Comparison of ENCODE assay signal across 8 cellular contexts in the genomic region with DNA sequence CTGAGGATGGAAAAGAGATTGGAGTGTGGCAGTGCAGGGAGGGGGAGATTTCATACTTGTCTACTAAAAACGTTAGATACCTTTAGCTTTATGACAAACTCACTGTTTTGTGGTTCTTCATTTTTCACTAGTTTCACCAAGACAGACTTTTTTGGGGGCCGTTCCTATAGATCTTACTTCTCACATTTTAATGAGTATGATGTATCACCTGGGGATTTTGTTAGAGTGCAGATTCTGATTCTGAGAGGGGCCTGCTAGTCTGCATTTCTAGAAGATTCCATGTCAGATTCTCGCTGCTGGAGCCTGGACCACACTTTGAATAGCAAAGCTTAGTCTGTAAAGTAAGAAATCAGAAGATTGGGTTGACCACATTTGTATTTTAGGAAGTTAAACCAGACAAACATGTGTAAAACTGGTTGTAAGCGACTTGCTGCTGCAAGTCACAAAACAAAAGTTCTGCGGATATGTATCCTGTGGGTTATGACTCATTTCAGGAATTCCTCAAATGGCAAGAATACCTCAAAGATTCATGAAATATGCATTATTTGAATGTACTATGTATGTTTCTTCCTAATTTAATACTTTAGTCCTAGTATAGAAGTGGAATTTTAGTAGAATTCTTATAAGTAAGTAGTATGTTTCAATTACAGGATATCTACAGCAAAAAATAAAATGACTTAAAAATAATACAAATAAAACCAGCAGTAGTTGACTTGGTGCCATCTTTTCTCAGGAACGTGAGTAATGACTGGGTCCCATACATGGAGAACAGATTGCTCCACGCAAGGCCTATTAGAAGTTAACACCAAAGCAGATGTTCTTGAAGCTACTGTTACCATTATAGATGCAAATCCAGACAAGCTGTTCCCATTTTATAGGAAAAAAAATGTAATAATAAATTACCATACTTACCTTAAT. TPM values are rescaled to one million over a fixed set of nuclear protein-coding genes. Genes with fewer than 3 reads are reported as not detected.
DNase-seq lines count a peak whose midpoint lies in the region; ATAC-seq, FAIRE-seq and TF ChIP-seq lines count a peak whose summit lies in the region.

No MANE protein-coding gene starts in this region.

- intact Hi-C loops in ascending aorta (cut with DNase I): no loop called here

- H3K36me3 Mint-ChIP-seq in activated naive CD8-positive, alpha-beta T cell treated with anti-CD3 and anti-CD28 coated beads, Interleukin-2, amount 50 U/mL, for 24 hours (ENCODE audit: low read depth): no peaks in the 10 kb centered on the region

- TF ChIP-seq EP300 in Ishikawa (IDR thresholded peaks at IDR 0.05; ENCODE audit: borderline replicate concordance): no peak

- no peak for TF ChIP-seq RAD21 in Ishikawa (IDR thresholded peaks at IDR 0.05; ENCODE audit: low read depth)

- H3K9me3 ChIP-seq in ascending aorta: no peaks in the 10 kb centered on the region

- H3K27ac Mint-ChIP-seq in activated naive CD8-positive, alpha-beta T cell treated with anti-CD3 and anti-CD28 coated beads, Interleukin-2, amount 50 U/mL, for 24 hours: peak overlapping the region; percentile 80

- no peak for DNase-seq in GM19239 (ENCODE audit: insufficient read length, low spot score)
- DNase-seq in activated naive CD8-positive, alpha-beta T cell treated with anti-CD3 and anti-CD28 coated beads, Interleukin-2, amount 50 U/mL, for 24 hours: no peak
- peak; percentile 58 for DNase-seq in renal cortical epithelial cell (ENCODE audit: low read depth)
- DNase-seq in ascending aorta (ENCODE audit: low spot score in 2 of 2): no peak
- no peak for DNase-seq in activated effector memory CD4-positive, alpha-beta T cell treated with Interleukin-2 at 50 U/mL for 16 hours
- no peak for DNase-seq in NCI-H774 (lab: John Stamatoyannopoulos, UW)

- peak; percentile 83 for ATAC-seq in activated naive CD8-positive, alpha-beta T cell treated with anti-CD3 and anti-CD28 coated beads, Interleukin-2, amount 50 U/mL, for 24 hours
- ATAC-seq in GM19397 (IDR thresholded peaks at IDR 0.05; ENCODE audit: unreplicated experiment): no peak

- no peaks in the 10 kb centered on the region for H3K4me1 ChIP-seq in ascending aorta

- H3K4me1 Mint-ChIP-seq in activated naive CD8-positive, alpha-beta T cell treated with anti-CD3 and anti-CD28 coated beads, Interleukin-2, amount 50 U/mL, for 24 hours: peaks cover 13% of the 10 kb centered on the region

- no peaks in the 10 kb centered on the region for H3K36me3 ChIP-seq in ascending aorta

- FAIRE-seq in GM19239 (lab: Jason Lieb, UNC): peak; percentile 71

- H3K9me3 Mint-ChIP-seq in activated naive CD8-positive, alpha-beta T cell treated with anti-CD3 and anti-CD28 coated beads, Interleukin-2, amount 50 U/mL, for 24 hours: no peaks in the 10 kb centered on the region

- no peak overlapping the region for H3K27ac ChIP-seq in ascending aorta

- no peaks in the 10 kb centered on the region for H3K27me3 ChIP-seq in ascending aorta

- no peak for TF ChIP-seq CTCF in ascending aorta (IDR thresholded peaks at IDR 0.05)

- no peaks in the 10 kb centered on the region for H3K27me3 Mint-ChIP-seq in activated naive CD8-positive, alpha-beta T cell treated with anti-CD3 and anti-CD28 coated beads, Interleukin-2, amount 50 U/mL, for 24 hours

- no peak overlapping the region for H3K4me3 ChIP-seq in ascending aorta

- H3K4me3 Mint-ChIP-seq in activated naive CD8-positive, alpha-beta T cell treated with anti-CD3 and anti-CD28 coated beads, Interleukin-2, amount 50 U/mL, for 24 hours: peak overlapping the region; percentile 8

TF ChIP-seq in Ishikawa, 13 proteins besides CTCF, POLR2A, EP300 and RAD21:
- TF ChIP-seq, protein P1, sequence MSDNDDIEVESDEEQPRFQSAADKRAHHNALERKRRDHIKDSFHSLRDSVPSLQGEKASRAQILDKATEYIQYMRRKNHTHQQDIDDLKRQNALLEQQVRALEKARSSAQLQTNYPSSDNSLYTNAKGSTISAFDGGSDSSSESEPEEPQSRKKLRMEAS (IDR thresholded peaks at IDR 0.05): peak; percentile 24; the same call in 1 of the 2 replicates
- TF ChIP-seq ZBTB7A (IDR thresholded peaks at IDR 0.05; ENCODE audit: low read depth) (no peak), CREB1 (IDR thresholded peaks at IDR 0.05; ENCODE audit: low read depth) (no peak), YY1 (IDR thresholded peaks at IDR 0.05; ENCODE audit: low read depth) (no peak), TEAD4 (IDR thresholded peaks at IDR 0.05) (peak; percentile 46; the same call in 1 of the 2 replicates), CEBPB (IDR thresholded peaks at IDR 0.05) (no peak)

RNA-seq across cellular contexts. Expression of gene NFIL3, which starts 27.8 kb away (rescaled TPM):
- total RNA-seq in renal cortical epithelial cell (13.2 and 50.8 TPM in 2 replicates), ascending aorta (27.5 TPM)

RNA-seq across cellular contexts. Expression of gene AUH, which starts 34.1 kb away (rescaled TPM):
- total RNA-seq in renal cortical epithelial cell (21.4 and 43.2 TPM in 2 replicates), ascending aorta (46.2 TPM)
